21 cellular contexts compared by ENCODE assay signal in genomic region chr20:53064935-53065334, GRCh38.
A peak's percentile ranks its signal among the peaks of the same experiment; 100 is the strongest.
DNase-seq lines count a peak whose midpoint lies in the region; ATAC-seq, FAIRE-seq and TF ChIP-seq lines count a peak whose summit lies in the region.
"Had no signal": no experiment of that assay in that cellular context is flagged by ENCODE, and none has a peak within 500 bp of the region (broad histone marks: within the 10 kb centered on the region; RNA-seq: fewer than 3 reads in every experiment).

No MANE protein-coding gene starts in this region.

- peaks cover 0 to 3% (median 2%) of the 10 kb centered on the region in 4 experiments; a peak in 4 of 7 replicates for H3K4me1 ChIP-seq in H1 (replicated peaks in 1 of 4; ENCODE audit: control insufficient read depth in 3 of 4, insufficient read depth in 4 of 4, low read length in 3 of 4)

- POLR2A ChIA-PET in H1 (lab: Charles Lee; ENCODE audit: partially characterized antibody) = no interaction called here

- no peak overlapping the region for H3K14ac ChIP-seq in H1 (ENCODE audit: insufficient read length)

- H3K56ac ChIP-seq in H1 (replicated peaks; ENCODE audit: insufficient read length, low read depth, low read length) = no peak overlapping the region

- no peak overlapping the region for H3K4me2 ChIP-seq in H1 (ENCODE audit: insufficient read depth in 1 of 2, low read depth in 2 of 2, low read length in 2 of 2)

- FAIRE-seq in HTR-8/SVneo (lab: Jason Lieb, UNC) (peak; percentile 58), H1 (lab: Jason Lieb, UNC) (no peak), D721Med (lab: Jason Lieb, UNC) (no peak)
- FAIRE-seq: A204.1, GM12892, GM18507 had no signal

- no peak overlapping the region for H2BK120ac ChIP-seq in H1 (replicated peaks; ENCODE audit: low read depth, low read length)

- no peak overlapping the region for H4K8ac ChIP-seq in H1 (ENCODE audit: extremely low read depth, insufficient read depth, low read length)

- TF ChIP-seq CTCF in H1 (IDR thresholded peaks at IDR 0.05; ENCODE audit: control extremely low read depth in 1 of 3, insufficient read depth in 1 of 3, low read depth in 1 of 3, low read length in 3 of 3) (no peak), D721Med (IDR thresholded peaks at IDR 0.05; ENCODE audit: insufficient read depth, missing control alignments) (no peak)

- no peaks in the 10 kb centered on the region for H3K27me3 Mint-ChIP-seq in activated naive CD4-positive, alpha-beta T cell treated with anti-CD3 and anti-CD28 coated beads for 36 hours (ENCODE audit: low read depth)
- H3K27me3 Mint-ChIP-seq: CD4-positive, CD25-positive, alpha-beta regulatory T cell had no signal

- H3K9me3 ChIP-seq in H1 (ENCODE audit: insufficient read depth in 2 of 2, low read depth in 1 of 2, low read length in 1 of 2) = no peaks in the 10 kb centered on the region; a peak in 2 of 4 replicates

- no peaks in the 10 kb centered on the region for H3K23me2 ChIP-seq in H1 (ENCODE audit: low read depth, low read length)

- no peaks in the 10 kb centered on the region for H3K36me3 ChIP-seq in H1 (ENCODE audit: control insufficient read depth in 2 of 4, insufficient read depth in 4 of 4, low read length in 3 of 4)
- H3K36me3 ChIP-seq: BE2C had no signal

- no peak overlapping the region for H2AFZ ChIP-seq in H1 (ENCODE audit: low read length)

- no peak overlapping the region for H2BK20ac ChIP-seq in H1 (ENCODE audit: low read length)

- H3K79me1 ChIP-seq in H1 (ENCODE audit: low read depth, low read length) = no peaks in the 10 kb centered on the region

- no peak overlapping the region for H3K9ac ChIP-seq in H1 (replicated peaks in 1 of 4; ENCODE audit: extremely low read depth in 1 of 4, low read depth in 3 of 4, low read length in 3 of 4)

- no peak overlapping the region for H3K4me3 Mint-ChIP-seq in activated naive CD4-positive, alpha-beta T cell treated with anti-CD3 and anti-CD28 coated beads for 36 hours
- H3K4me3 Mint-ChIP-seq: CD4-positive, CD25-positive, alpha-beta regulatory T cell; CD8-positive, alpha-beta memory T cell; H9 had no signal

- no peak overlapping the region for H2AK5ac ChIP-seq in H1 (ENCODE audit: low read depth, low read length)

- no peak for TF ChIP-seq RAD21 in H1 (IDR thresholded peaks at IDR 0.05 in 1 of 2, conservative IDR thresholded peaks at IDR 0.05 in 1 of 2; ENCODE audit: low read depth in 2 of 2, low read length in 2 of 2)

- no peak overlapping the region for H4K91ac ChIP-seq in H1 (replicated peaks; ENCODE audit: insufficient read length, low read length)

- intact Hi-C loops in activated naive CD4-positive, alpha-beta T cell treated with anti-CD3 and anti-CD28 coated beads for 36 hours (cut with micrococcal nuclease) = no loop called here

- H2BK15ac ChIP-seq in H1 (ENCODE audit: low read length) = no peak overlapping the region

- no peak overlapping the region for H3K4ac ChIP-seq in H1 (replicated peaks; ENCODE audit: insufficient read length, low read depth, low read length)

- H4K5ac ChIP-seq in H1 (ENCODE audit: insufficient read length, low read depth, low read length) = no peak overlapping the region

- peaks cover 67% of the 10 kb centered on the region for H3K4me1 Mint-ChIP-seq in activated naive CD4-positive, alpha-beta T cell treated with anti-CD3 and anti-CD28 coated beads for 36 hours (ENCODE audit: low read depth)

- H3K4me3 ChIP-seq in H1 (ENCODE audit: extremely low read depth in 1 of 4, insufficient read depth in 2 of 4, low read depth in 3 of 4, low read length in 4 of 4) = no peak overlapping the region

- WGBS in H1 (ENCODE audit: extremely low coverage in 1 of 2, insufficient coverage in 1 of 2, insufficient read length in 1 of 2, insufficient replicate concordance in 2 of 2, low coverage in 1 of 2, low lambda C conversion rate in 2 of 2, missing lambda C conversion rate in 1 of 2), 2 experiments = 89% methylated on average over 7 of the region's 7 CpGs; no CpG with 5 or more reads in 1 of the 2 experiments

- H3K23ac ChIP-seq in H1 (ENCODE audit: insufficient read length) = no peak overlapping the region

- no peaks in the 10 kb centered on the region for H3K27me3 ChIP-seq in H1 (replicated peaks in 1 of 4; ENCODE audit: control insufficient read depth in 3 of 4, extremely low read depth in 1 of 4, insufficient read depth in 3 of 4, low read length in 3 of 4)
- H3K27me3 ChIP-seq: BE2C had no signal

- H3K79me2 ChIP-seq in H1 (ENCODE audit: control insufficient read depth in 1 of 2, insufficient read depth in 2 of 2, low read length in 2 of 2) = no peaks in the 10 kb centered on the region

- peaks cover 45% of the 10 kb centered on the region for H3K36me3 Mint-ChIP-seq in activated naive CD4-positive, alpha-beta T cell treated with anti-CD3 and anti-CD28 coated beads for 36 hours (ENCODE audit: low read depth)
- peaks cover 18 to 94% of the 10 kb centered on the region in 2 donors for H3K36me3 Mint-ChIP-seq in activated naive CD4-positive, alpha-beta T cell treated with anti-CD3 and anti-CD28 coated beads, Interleukin-2, amount 50 U/mL, for 72 hours
- H3K36me3 Mint-ChIP-seq: CD4-positive, CD25-positive, alpha-beta regulatory T cell; CD8-positive, alpha-beta memory T cell had no signal

- no peak for TF ChIP-seq EP300 in H1 (IDR thresholded peaks at IDR 0.05; ENCODE audit: borderline replicate concordance in 1 of 2, low read depth in 2 of 2, low read length in 2 of 2)

- no peak overlapping the region for H2BK5ac ChIP-seq in H1 (ENCODE audit: low read depth, low read length)

- H3K27ac ChIP-seq in H1 (ENCODE audit: low read depth, low read length) = no peak overlapping the region

- H3K9me3 Mint-ChIP-seq in activated naive CD4-positive, alpha-beta T cell treated with anti-CD3 and anti-CD28 coated beads for 36 hours = peaks cover 18% of the 10 kb centered on the region
- H3K9me3 Mint-ChIP-seq in activated naive CD4-positive, alpha-beta T cell treated with anti-CD3 and anti-CD28 coated beads, Interleukin-2, amount 50 U/mL, for 72 hours = peaks cover 4 to 18% of the 10 kb centered on the region in 2 donors

- no peak overlapping the region for H2BK12ac ChIP-seq in H1 (ENCODE audit: low read depth, low read length)

- no peak overlapping the region; the same call in 1 of the 2 replicates for H3K18ac ChIP-seq in H1 (ENCODE audit: extremely low read depth, low read length)

- H3K27ac Mint-ChIP-seq in activated naive CD4-positive, alpha-beta T cell treated with anti-CD3 and anti-CD28 coated beads for 36 hours = no peak overlapping the region
- peak overlapping the region in 1 of 2 donors; percentile 82 for H3K27ac Mint-ChIP-seq in activated naive CD4-positive, alpha-beta T cell treated with anti-CD3 and anti-CD28 coated beads, Interleukin-2, amount 50 U/mL, for 72 hours
- H3K27ac Mint-ChIP-seq: H9 had no signal

- ATAC-seq in activated naive CD4-positive, alpha-beta T cell treated with anti-CD3 and anti-CD28 coated beads, Interleukin-2, amount 50 U/mL, for 72 hours = no peak
- no peak for ATAC-seq in GM19467 (IDR thresholded peaks at IDR 0.05; ENCODE audit: unreplicated experiment)

- TF ChIP-seq POLR2A in H1 (IDR thresholded peaks at IDR 0.05; ENCODE audit: control extremely low read depth in 1 of 2, low read depth in 2 of 2, low read length in 2 of 2) = no peak

- H4K20me1 ChIP-seq in H1 (replicated peaks in 1 of 2; ENCODE audit: control insufficient read depth in 1 of 2, insufficient read depth in 2 of 2, low read length in 2 of 2) = no peaks in the 10 kb centered on the region

- DNase-seq in activated naive CD4-positive, alpha-beta T cell treated with anti-CD3 and anti-CD28 coated beads for 36 hours = peak; percentile 30
- no peak for DNase-seq in activated naive CD4-positive, alpha-beta T cell treated with anti-CD3 and anti-CD28 coated beads, Interleukin-2, amount 50 U/mL, for 72 hours (ENCODE audit: low spot score in 2 of 2)
- DNase-seq in HTR-8/SVneo (ENCODE audit: insufficient read length, low spot score) (no peak), NCI-H524 (lab: John Stamatoyannopoulos, UW) (peak; percentile 64 to 75), H1 (ENCODE audit: low read depth in 1 of 2, low spot score in 2 of 2) (no peak), D721Med (ENCODE audit: insufficient read length, low spot score) (no peak)
- DNase-seq: ACHN; BE2C; C1 segment of cervical spinal cord; CD4-positive, CD25-positive, alpha-beta regulatory T cell; CD8-positive, alpha-beta memory T cell; COR-L47; DMS153; DMS79; GDM1; GOT3; H9 had no signal

- CTCF ChIA-PET in activated naive CD4-positive, alpha-beta T cell treated with anti-CD3 and anti-CD28 coated beads for 36 hours (lab: Charles Lee) = no interaction called here
- CTCF ChIA-PET in H1 (lab: Charles Lee; ENCODE audit: partially characterized antibody) = no interaction called here

TF ChIP-seq in H1, 55 proteins besides CTCF, POLR2A, EP300 and RAD21:
- TF ChIP-seq CEBPB (IDR thresholded peaks at IDR 0.05; ENCODE audit: low read depth, low read length) = peak; percentile 42; the same call in 1 of the 2 replicates
- no peak for TF ChIP-seq EGR1 (IDR thresholded peaks at IDR 0.05; ENCODE audit: borderline replicate concordance, low read depth, low read length)

Comparison
In these comparisons a context has a peak if more than half of its experiments do, and no peak if none do; other contexts are left out.
1. DNase-seq: peak in activated naive CD4-positive, alpha-beta T cell treated with anti-CD3 and anti-CD28 coated beads for 36 hours (single experiment) and NCI-H524 (2 of 2); none in activated naive CD4-positive, alpha-beta T cell treated with anti-CD3 and anti-CD28 coated beads, Interleukin-2, amount 50 U/mL, for 72 hours (0 of 2), HTR-8/SVneo (single experiment), H1 (0 of 2) and D721Med (single experiment).